Comparison of ENCODE assay signal across 8 cellular contexts in the genomic region with DNA sequence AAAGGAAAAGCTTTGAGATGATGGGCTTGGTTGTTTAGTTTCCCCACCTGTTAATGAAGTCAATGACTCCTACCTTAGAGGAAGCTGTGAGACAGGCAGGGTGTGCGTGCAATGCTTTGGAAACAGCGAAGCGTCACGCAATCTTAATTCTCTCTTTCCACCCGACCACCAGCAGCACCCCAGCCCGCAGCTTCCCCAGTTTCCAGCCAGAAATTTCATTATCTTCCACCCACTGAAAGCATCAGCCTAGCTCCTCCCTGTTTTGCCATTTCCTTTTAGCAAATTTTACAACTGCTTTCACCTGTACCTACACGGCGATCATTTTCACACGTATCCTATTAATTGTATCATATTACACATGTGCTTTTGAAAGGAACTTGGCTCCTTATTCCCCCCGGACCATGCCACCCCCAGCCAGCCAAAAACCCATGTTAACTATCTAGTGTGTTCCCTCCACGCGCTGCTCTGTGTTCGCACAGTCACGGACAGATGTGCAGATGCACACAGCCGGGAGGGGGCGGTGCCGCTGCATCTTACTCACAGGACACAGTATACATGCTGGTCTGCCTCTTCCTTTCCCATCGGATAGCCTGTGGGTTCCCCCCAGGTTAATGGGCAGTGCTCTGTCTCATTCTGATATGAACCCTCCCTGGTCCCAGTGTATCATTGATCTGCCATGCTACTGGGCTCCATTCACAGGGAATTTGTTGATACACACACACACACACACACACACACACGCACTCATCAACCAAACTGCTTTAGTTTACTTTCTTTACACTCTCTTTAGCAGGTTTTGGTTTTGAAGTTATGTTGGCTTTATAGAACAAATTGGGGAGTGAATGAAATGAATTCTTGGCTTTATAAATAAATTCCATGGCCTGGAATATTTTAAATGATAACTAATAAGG. TPM values are rescaled to one million over a fixed set of nuclear protein-coding genes. Genes with fewer than 3 reads are reported as not detected.
A peak's percentile ranks its signal among the peaks of the same experiment; 100 is the strongest.
DNase-seq lines count a peak whose midpoint lies in the region; FAIRE-seq and TF ChIP-seq lines count a peak whose summit lies in the region.

No MANE protein-coding gene starts in this region.

- no peak overlapping the region for H3K4me3 ChIP-seq in keratinocyte (ENCODE audit: control insufficient read depth in 2 of 3, extremely low read depth in 1 of 3, insufficient read depth in 2 of 3, low read depth in 1 of 3, low read length in 3 of 3)
- no peak overlapping the region for H3K4me3 ChIP-seq in ascending aorta

- FAIRE-seq in keratinocyte (lab: Jason Lieb, UNC) = no peak

- H3K27me3 ChIP-seq in keratinocyte (ENCODE audit: control insufficient read depth, extremely low read depth, insufficient read depth, low read length) (no peaks in the 10 kb centered on the region), ascending aorta (no peaks in the 10 kb centered on the region)

- H3K4me2 ChIP-seq in keratinocyte (ENCODE audit: control insufficient read depth, extremely low read depth, insufficient read depth, low read depth, low read length) = no peak overlapping the region

- H3K9me1 ChIP-seq in keratinocyte (ENCODE audit: control insufficient read depth, extremely low read depth, insufficient read depth, low read length) = no peaks in the 10 kb centered on the region

- intact Hi-C loops in ascending aorta (cut with DNase I) = no loop called here

- peaks cover 7% of the 10 kb centered on the region in 2 experiments for H3K36me3 ChIP-seq in keratinocyte (ENCODE audit: control insufficient read depth in 2 of 2, extremely low read depth in 1 of 2, insufficient read depth in 2 of 2, low read length in 2 of 2)
- no peaks in the 10 kb centered on the region for H3K36me3 ChIP-seq in ascending aorta

- peak; percentile 71 to 99 (median 73) for TF ChIP-seq CTCF in keratinocyte (optimal IDR thresholded peaks at IDR 0.05 in 1 of 3, IDR thresholded peaks at IDR 0.05 in 1 of 3, conservative IDR thresholded peaks at IDR 0.05 in 1 of 3; ENCODE audit: extremely low read depth in 1 of 3, insufficient read depth in 2 of 3, low read length in 3 of 3)
- TF ChIP-seq CTCF in ascending aorta (IDR thresholded peaks at IDR 0.05) = no peak

- no peak overlapping the region for H3K27ac ChIP-seq in keratinocyte (ENCODE audit: control insufficient read depth, insufficient read depth, low read length)
- H3K27ac ChIP-seq in ascending aorta = no peak overlapping the region

- H3K9me3 ChIP-seq in keratinocyte (ENCODE audit: control insufficient read depth, low read depth, low read length) (no peaks in the 10 kb centered on the region), ascending aorta (no peaks in the 10 kb centered on the region)

- no peak overlapping the region for H2AFZ ChIP-seq in keratinocyte (ENCODE audit: control insufficient read depth, low read length)

- H3K79me2 ChIP-seq in keratinocyte (ENCODE audit: control insufficient read depth, insufficient read depth, low read length) = no peaks in the 10 kb centered on the region

- dilution Hi-C loops in keratinocyte (cut with MboI; ENCODE audit: extremely low pct_ligation_motif_present, low sequenced_read_pairs) = no loop called here

- no peaks in the 10 kb centered on the region for H4K20me1 ChIP-seq in keratinocyte (ENCODE audit: control insufficient read depth, extremely low read depth, insufficient read depth, low read length)

- DNase-seq in DMS 273 (lab: John Stamatoyannopoulos, UW; ENCODE audit: unreplicated experiment) (peak; percentile 90), GOT3 (lab: John Stamatoyannopoulos, UW) (peak; percentile 15), NCI-H1092 (lab: John Stamatoyannopoulos, UW) (peak; percentile 39), SW 1271 (lab: John Stamatoyannopoulos, UW) (peak; percentile 4 to 43), keratinocyte (ENCODE audit: low read depth, low spot score) (no peak), ascending aorta (ENCODE audit: low spot score in 2 of 2) (no peak)
- peak; percentile 26 for DNase-seq in activated naive CD8-positive, alpha-beta T cell treated with anti-CD3 and anti-CD28 coated beads, Interleukin-2, amount 50 U/mL, for 16 hours (ENCODE audit: low read depth, low spot score)
- DNase-seq in stimulated activated CD4-positive, alpha-beta T cell treated with anti-CD3 and anti-CD28 coated beads, Interleukin-4, amount 100 ng/mL, for 24 hours = peak; percentile 67

- H3K9ac ChIP-seq in keratinocyte (ENCODE audit: control insufficient read depth, extremely low read depth, insufficient read depth, low read length) = no peak overlapping the region

- H3K4me1 ChIP-seq in keratinocyte (ENCODE audit: control insufficient read depth, extremely low read depth, insufficient read depth, low read length) (no peaks in the 10 kb centered on the region), ascending aorta (peaks cover 2 to 4% of the 10 kb centered on the region in 2 donors)

RNA-seq across cellular contexts. Expression of a gene that starts 22.4 kb away (rescaled TPM):
- polyA plus RNA-seq in keratinocyte = 3.1 to 7.9 TPM (median 6.1 TPM) in 3 replicates
- polyA plus RNA-seq in keratinocyte (2011; ENCODE audit: low read depth) = 2.2 TPM
- 4.0 and 4.8 TPM in 2 replicates for polyA plus RNA-seq in keratinocyte (2011; cell fraction: cytosol; rRNA removed)
- polyA plus RNA-seq in keratinocyte (2011; cell fraction: nucleus; rRNA removed) = 10.8 and 12.3 TPM in 2 replicates
- 2.3 and 7.4 TPM in 2 replicates for polyA plus RNA-seq in keratinocyte (2012; ENCODE audit: low replicate concordance)
- polyA minus RNA-seq in keratinocyte = 2.9 to 6.9 TPM (median 4.4 TPM) in 3 replicates
- polyA minus RNA-seq in keratinocyte (2011; cell fraction: cytosol; rRNA and poly(A)+ RNA removed) = 1.3 TPM
- polyA minus RNA-seq in keratinocyte (2011; cell fraction: nucleus; rRNA and poly(A)+ RNA removed) = 1.6 and 3.5 TPM in 2 replicates
- total RNA-seq in ascending aorta = not detected

Comparison
In these comparisons a context has a peak if more than half of its experiments do, and no peak if none do; other contexts are left out.
1. DNase-seq: peak in DMS 273 (single experiment), GOT3 (single experiment), NCI-H1092 (single experiment), SW 1271 (2 of 2), activated naive CD8-positive, alpha-beta T cell treated with anti-CD3 and anti-CD28 coated beads, Interleukin-2, amount 50 U/mL, for 16 hours (single experiment) and stimulated activated CD4-positive, alpha-beta T cell treated with anti-CD3 and anti-CD28 coated beads, Interleukin-4, amount 100 ng/mL, for 24 hours (single experiment); none in keratinocyte (single experiment) and ascending aorta (0 of 2).
2. CTCF ChIP-seq: peak in keratinocyte (3 of 3); none in ascending aorta (0 of 3).